Comparison of ENCODE assay signal across 9 cellular contexts in the genomic region with DNA sequence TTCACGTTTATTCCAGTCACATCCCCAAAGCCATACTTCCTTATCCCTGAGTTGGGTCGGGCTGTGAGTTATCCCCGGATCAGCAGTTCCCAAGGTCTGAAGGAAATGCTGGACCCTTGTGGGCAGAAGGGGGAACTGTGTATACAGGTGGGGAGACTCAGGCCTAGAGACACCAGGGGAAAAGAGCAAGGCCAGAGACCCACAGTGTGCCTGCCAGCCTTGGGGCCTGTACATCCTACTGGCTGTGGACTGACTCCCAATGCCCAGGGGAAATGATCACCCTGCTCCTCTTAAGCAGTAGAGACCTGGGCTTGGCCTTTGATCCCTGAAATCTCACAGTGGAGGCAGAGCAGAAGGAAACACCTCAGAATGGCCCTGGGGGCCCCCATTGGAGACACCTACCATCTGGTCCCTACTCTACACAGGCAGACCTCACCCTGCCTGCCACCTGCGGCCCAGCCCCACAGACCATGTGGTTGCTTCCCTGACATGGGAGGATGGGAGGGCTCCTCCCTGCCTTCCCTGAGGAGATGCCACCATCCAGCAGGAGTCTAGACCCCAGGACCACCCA. TPM values are rescaled to one million over a fixed set of nuclear protein-coding genes. Genes with fewer than 3 reads are reported as not detected.
DNase-seq lines count a peak whose midpoint lies in the region; ATAC-seq and TF ChIP-seq lines count a peak whose summit lies in the region.
"Had no signal": no experiment of that assay in that cellular context is flagged by ENCODE, and none has a peak within 500 bp of the region (broad histone marks: within the 10 kb centered on the region; RNA-seq: fewer than 3 reads in every experiment).

No MANE protein-coding gene starts in this region.

- DNase-seq in Calu3 (no peak), SJSA1 (ENCODE audit: low read depth in 1 of 2, low spot score in 2 of 2) (no peak), fibroblast of mammary gland (ENCODE audit: low read depth) (peak; percentile 38), retinal pigment epithelial cell (ENCODE audit: low read depth) (no peak), AML-193 (lab: John Stamatoyannopoulos, UW) (no peak)
- DNase-seq in central memory CD4-positive, alpha-beta T cell, result no peak
- DNase-seq: stimulated activated CD4-positive, alpha-beta T cell treated with anti-CD3 and anti-CD28 coated beads, Interleukin-12 subunit alpha, Interleukin-12 subunit beta, amount 100 ng/mL, for 4 hours had no signal

- H3K4me3 ChIP-seq in SJSA1 (peak overlapping the region; percentile 87), fibroblast of mammary gland (ENCODE audit: control insufficient read depth, low read depth, low read length) (peak overlapping the region; percentile 78), retinal pigment epithelial cell (ENCODE audit: low read length) (no peak overlapping the region)

- no peak overlapping the region for H3K27ac Mint-ChIP-seq in Calu3 (ENCODE audit: unreplicated experiment)

- peaks cover 62% of the 10 kb centered on the region for H3K36me3 ChIP-seq in SJSA1

- H3K9me3 ChIP-seq in SJSA1 (replicated peaks), result no peaks in the 10 kb centered on the region

- TF ChIP-seq CTCF in Calu3 (IDR thresholded peaks at IDR 0.05; ENCODE audit: unreplicated experiment) (no peak), fibroblast of mammary gland (conservative IDR thresholded peaks at IDR 0.05; ENCODE audit: control insufficient read depth, insufficient read depth, low read depth, low read length) (peak; percentile 14), retinal pigment epithelial cell (conservative IDR thresholded peaks at IDR 0.05; ENCODE audit: low read depth, low read length) (peak; percentile 25)

- peak overlapping the region; percentile 84 for H3K27ac ChIP-seq in SJSA1

- H3K4me1 ChIP-seq in SJSA1 (replicated peaks), result peaks cover 40% of the 10 kb centered on the region

- H3K27me3 Mint-ChIP-seq in Calu3 (ENCODE audit: unreplicated experiment), result no peaks in the 10 kb centered on the region

- ATAC-seq in GM21723 (IDR thresholded peaks at IDR 0.05; ENCODE audit: unreplicated experiment) (no peak), HG03432 (IDR thresholded peaks at IDR 0.05; ENCODE audit: unreplicated experiment) (no peak)

- H3K36me3 Mint-ChIP-seq in Calu3 (ENCODE audit: insufficient read depth, unreplicated experiment), result peaks cover 28% of the 10 kb centered on the region

- H3K4me1 Mint-ChIP-seq in Calu3 (ENCODE audit: low read depth, unreplicated experiment), result peaks cover 5% of the 10 kb centered on the region

- H3K9me3 Mint-ChIP-seq in Calu3 (ENCODE audit: low read depth, unreplicated experiment), result no peaks in the 10 kb centered on the region

- intact Hi-C loops in Calu3 (cut with micrococcal nuclease; ENCODE audit: unreplicated experiment), result no loop called here

- H3K4me3 Mint-ChIP-seq in Calu3 (ENCODE audit: low read depth, unreplicated experiment), result no peak overlapping the region

- CTCF ChIA-PET in Calu3 (lab: Charles Lee), result no interaction called here

- H3K27me3 ChIP-seq in SJSA1 (replicated peaks), result no peaks in the 10 kb centered on the region

- TSS peak; percentile 26 for BruUV-seq in Calu3 (replicated peaks; lab: Mats Ljungman, UMichigan)

RNA-seq across cellular contexts. Expression of a gene that starts 1.3 kb away (rescaled TPM):
- 2.5 TPM in 1 of 2 replicates, not detected in the other for total RNA-seq in Calu3 (2022)
- total RNA-seq in SJSA1 (2014; rRNA removed; shearing (Covaris generic)), result 373 and 601 TPM in 2 replicates

RNA-seq across cellular contexts. Expression of a gene that starts 16.7 kb away (rescaled TPM):
- total RNA-seq in Calu3 (2022), result 4.1 and 4.2 TPM in 2 replicates
- 0.13 and 0.21 TPM in 2 replicates for total RNA-seq in SJSA1 (2014; rRNA removed; shearing (Covaris generic))

RNA-seq across cellular contexts. Expression of a gene that starts 25.0 kb away (rescaled TPM):
- total RNA-seq in Calu3 (2022), result 59.7 and 61.0 TPM in 2 replicates
- total RNA-seq in SJSA1 (2014; rRNA removed; shearing (Covaris generic)), result 121 and 155 TPM in 2 replicates

RNA-seq across cellular contexts. Expression of a gene that starts 34.2 kb away (rescaled TPM):
- not detected in 2 replicates for total RNA-seq in Calu3 (2022)
- total RNA-seq in SJSA1 (2014; rRNA removed; shearing (Covaris generic)), result not detected in 2 replicates

RNA-seq across cellular contexts. Expression of a gene that starts 53.9 kb away (rescaled TPM):
- total RNA-seq in Calu3 (2022), result 19.5 and 20.2 TPM in 2 replicates
- total RNA-seq in SJSA1 (2014; rRNA removed; shearing (Covaris generic)), result 25.4 and 34.8 TPM in 2 replicates

Comparison
In these comparisons a context has a peak if more than half of its experiments do, and no peak if none do; other contexts are left out.
1. RNA of a gene that starts 1.3 kb away (total RNA-seq): 373 to 601 TPM in SJSA1; 2.5 TPM in Calu3; every median in the first group is over 100 times any median in the second.